In the genomic region with DNA sequence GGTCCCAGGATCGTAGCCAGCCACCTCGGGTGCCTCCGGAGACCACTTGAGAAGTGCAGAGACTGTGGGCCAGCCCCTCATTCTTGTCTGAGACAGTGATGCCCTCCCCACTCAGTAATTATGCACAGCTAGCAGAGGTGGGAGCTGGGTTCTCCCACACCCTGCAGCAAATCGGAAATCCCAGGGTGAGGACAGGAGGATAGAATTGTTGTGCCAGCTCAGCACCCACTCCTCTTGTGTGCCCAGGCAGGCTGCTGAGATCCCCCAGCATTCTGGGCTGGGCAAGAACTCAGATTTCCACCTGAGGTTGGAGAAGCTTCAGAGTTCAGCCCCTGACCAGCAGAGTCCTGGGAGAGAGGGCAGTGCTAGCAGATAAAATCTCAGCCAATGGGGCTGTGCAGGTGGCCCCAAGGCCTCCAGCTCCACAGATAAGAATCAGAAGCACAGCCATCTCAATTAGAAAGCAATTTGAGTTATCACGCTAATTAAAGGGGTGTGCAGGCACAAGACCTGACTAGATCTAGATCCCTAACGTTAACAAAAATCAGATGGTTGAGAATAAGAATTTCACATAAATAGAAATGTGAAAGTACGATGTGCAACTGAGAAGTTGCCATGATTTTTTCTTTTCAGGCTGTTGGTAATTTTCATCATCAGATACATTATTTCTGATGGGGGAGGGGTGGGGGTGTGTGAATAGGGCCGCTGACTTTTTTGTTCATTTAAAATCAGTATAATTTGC, we compare ENCODE assay signal across 1 cellular context.
TF ChIP-seq lines count a peak whose summit lies in the region.

No MANE protein-coding gene starts in this region.

TF ChIP-seq in HepG2, 621 proteins besides CTCF, POLR2A, EP300 and RAD21:
- no peak for TF ChIP-seq EZH2 (conservative IDR thresholded peaks at IDR 0.05; ENCODE audit: low read depth, low read length)
- TF ChIP-seq, protein P1, sequence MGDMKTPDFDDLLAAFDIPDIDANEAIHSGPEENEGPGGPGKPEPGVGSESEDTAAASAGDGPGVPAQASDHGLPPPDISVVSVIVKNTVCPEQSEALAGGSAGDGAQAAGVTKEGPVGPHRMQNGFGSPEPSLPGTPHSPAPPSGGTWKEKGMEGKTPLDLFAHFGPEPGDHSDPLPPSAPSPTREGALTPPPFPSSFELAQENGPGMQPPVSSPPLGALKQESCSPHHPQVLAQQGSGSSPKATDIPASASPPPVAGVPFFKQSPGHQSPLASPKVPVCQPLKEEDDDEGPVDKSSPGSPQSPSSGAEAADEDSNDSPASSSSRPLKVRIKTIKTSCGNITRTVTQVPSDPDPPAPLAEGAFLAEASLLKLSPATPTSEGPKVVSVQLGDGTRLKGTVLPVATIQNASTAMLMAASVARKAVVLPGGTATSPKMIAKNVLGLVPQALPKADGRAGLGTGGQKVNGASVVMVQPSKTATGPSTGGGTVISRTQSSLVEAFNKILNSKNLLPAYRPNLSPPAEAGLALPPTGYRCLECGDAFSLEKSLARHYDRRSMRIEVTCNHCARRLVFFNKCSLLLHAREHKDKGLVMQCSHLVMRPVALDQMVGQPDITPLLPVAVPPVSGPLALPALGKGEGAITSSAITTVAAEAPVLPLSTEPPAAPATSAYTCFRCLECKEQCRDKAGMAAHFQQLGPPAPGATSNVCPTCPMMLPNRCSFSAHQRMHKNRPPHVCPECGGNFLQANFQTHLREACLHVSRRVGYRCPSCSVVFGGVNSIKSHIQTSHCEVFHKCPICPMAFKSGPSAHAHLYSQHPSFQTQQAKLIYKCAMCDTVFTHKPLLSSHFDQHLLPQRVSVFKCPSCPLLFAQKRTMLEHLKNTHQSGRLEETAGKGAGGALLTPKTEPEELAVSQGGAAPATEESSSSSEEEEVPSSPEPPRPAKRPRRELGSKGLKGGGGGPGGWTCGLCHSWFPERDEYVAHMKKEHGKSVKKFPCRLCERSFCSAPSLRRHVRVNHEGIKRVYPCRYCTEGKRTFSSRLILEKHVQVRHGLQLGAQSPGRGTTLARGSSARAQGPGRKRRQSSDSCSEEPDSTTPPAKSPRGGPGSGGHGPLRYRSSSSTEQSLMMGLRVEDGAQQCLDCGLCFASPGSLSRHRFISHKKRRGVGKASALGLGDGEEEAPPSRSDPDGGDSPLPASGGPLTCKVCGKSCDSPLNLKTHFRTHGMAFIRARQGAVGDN (CRISPR knock-in tag; IDR thresholded peaks at IDR 0.05) = peak; percentile 25
